1 cellular context compared by ENCODE assay signal in the genomic region with DNA sequence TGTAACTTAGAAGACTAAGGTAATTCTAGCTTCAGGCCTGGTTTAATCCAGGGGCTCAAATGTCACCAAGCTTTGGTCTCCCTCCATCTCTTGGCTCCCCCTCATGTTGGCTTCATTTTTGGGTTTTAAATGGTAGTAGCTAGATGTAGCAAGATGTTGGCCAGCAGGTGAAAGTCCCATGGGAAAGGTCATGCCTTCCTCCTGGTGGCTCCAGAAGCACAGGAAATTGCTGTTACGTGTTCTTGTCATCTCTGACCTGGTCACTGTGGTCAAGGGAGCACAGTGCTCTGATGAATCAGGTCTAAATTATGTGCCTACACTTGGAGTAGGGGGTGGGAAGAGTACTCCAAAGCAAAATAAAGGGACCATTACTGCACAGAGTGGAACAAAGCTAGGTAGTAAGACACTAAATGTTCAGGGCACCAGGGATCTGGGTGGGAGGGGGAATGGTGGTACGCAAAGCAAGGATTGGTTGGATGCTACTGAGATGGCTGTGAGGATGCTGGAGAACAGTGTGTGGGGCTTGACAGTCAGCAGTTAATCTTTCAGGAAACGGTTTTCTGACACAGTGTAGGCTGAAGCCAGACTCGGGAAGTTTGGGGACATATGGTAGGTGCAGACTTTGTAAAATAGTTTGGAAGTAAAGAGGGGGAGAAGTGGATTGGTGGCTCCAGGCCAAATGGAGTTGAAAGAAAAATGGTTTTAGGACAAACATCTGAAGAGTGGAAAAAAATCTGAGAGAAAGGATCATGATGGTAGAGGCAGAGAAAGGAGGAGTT.
TF ChIP-seq lines count a peak whose summit lies in the region.

No MANE protein-coding gene starts in this region.

TF ChIP-seq in IMR-90, 13 proteins besides CTCF, POLR2A, EP300 and RAD21:
- TF ChIP-seq, protein P1, sequence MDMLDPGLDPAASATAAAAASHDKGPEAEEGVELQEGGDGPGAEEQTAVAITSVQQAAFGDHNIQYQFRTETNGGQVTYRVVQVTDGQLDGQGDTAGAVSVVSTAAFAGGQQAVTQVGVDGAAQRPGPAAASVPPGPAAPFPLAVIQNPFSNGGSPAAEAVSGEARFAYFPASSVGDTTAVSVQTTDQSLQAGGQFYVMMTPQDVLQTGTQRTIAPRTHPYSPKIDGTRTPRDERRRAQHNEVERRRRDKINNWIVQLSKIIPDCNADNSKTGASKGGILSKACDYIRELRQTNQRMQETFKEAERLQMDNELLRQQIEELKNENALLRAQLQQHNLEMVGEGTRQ (IDR thresholded peaks at IDR 0.05; ENCODE audit: low read depth, low read length), result no peak
- peak; percentile 18 for TF ChIP-seq RCOR1 (IDR thresholded peaks at IDR 0.05; ENCODE audit: insufficient replicate concordance, low read length)
- TF ChIP-seq FOS (IDR thresholded peaks at IDR 0.05; ENCODE audit: low read depth, low read length), result 0 out of 2 replicates have a peak, but pooled peaks have one; percentile 12
- no peak for TF ChIP-seq MAZ (IDR thresholded peaks at IDR 0.05; ENCODE audit: borderline replicate concordance, low read depth, low read length)
- no peak for TF ChIP-seq SMC3 (IDR thresholded peaks at IDR 0.05; ENCODE audit: low read depth, low read length)
- TF ChIP-seq CEBPB (IDR thresholded peaks at IDR 0.05; ENCODE audit: low read depth, low read length), result peak; percentile 45; the same call in 1 of the 2 replicates
TF ChIP-seq in IMR-90: peak in this region for 3.
